ENCODE assay signal across 2 cellular contexts in the genomic region with DNA sequence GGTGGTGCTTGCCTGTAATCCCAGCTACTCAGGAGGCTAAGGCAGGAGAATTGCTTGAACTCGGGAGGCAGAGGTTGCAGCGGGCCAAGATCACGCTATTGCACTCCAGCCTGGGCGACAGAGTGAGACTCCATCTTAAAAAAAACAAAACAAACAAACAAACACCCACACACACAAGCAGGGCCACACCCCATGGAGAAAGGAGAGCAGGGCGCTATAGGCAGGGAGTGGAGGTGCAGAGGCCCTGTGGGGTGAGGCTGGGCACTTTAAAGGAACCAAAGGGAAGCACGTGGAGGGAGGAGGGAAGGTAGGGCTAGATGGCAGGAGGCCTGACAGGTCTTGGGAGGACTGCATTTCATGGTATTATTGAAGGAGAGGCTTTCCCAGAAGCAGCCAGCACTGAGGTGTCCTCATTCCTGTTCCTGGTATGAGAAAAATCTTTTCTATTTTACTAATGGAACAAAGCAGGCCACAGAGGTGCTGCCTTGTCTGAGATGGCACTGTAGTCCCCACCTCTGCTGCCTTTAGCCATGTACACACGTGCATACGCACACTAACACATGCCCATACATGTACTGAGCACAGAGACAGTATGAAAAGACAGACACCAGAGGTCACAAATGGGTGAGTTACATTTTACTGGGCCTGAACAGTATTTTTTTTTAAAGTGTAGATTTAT.
TF ChIP-seq lines count a peak whose summit lies in the region.

No MANE protein-coding gene starts in this region.

TF ChIP-seq in IMR-90, 13 proteins besides CTCF, POLR2A, EP300 and RAD21:
- TF ChIP-seq MXI1 (IDR thresholded peaks at IDR 0.05; ENCODE audit: borderline replicate concordance, low read depth, low read length) (no peak), RFX5 (IDR thresholded peaks at IDR 0.05; ENCODE audit: low read depth, low read length) (no peak), NFE2L2 (IDR thresholded peaks at IDR 0.05; ENCODE audit: low read depth, low read length) (no peak), CHD1 (IDR thresholded peaks at IDR 0.05; ENCODE audit: low read depth, low read length) (no peak), SMC3 (IDR thresholded peaks at IDR 0.05; ENCODE audit: low read depth, low read length) (no peak), MAZ (IDR thresholded peaks at IDR 0.05; ENCODE audit: borderline replicate concordance, low read depth, low read length) (no peak), CEBPB (IDR thresholded peaks at IDR 0.05; ENCODE audit: low read depth, low read length) (no peak), RCOR1 (IDR thresholded peaks at IDR 0.05; ENCODE audit: insufficient replicate concordance, low read length) (no peak), BHLHE40 (IDR thresholded peaks at IDR 0.05; ENCODE audit: low read depth, low read length) (no peak), FOS (IDR thresholded peaks at IDR 0.05; ENCODE audit: low read depth, low read length) (no peak), MAFK (IDR thresholded peaks at IDR 0.05; ENCODE audit: low read depth, low read length) (no peak)
- TF ChIP-seq, protein P1, sequence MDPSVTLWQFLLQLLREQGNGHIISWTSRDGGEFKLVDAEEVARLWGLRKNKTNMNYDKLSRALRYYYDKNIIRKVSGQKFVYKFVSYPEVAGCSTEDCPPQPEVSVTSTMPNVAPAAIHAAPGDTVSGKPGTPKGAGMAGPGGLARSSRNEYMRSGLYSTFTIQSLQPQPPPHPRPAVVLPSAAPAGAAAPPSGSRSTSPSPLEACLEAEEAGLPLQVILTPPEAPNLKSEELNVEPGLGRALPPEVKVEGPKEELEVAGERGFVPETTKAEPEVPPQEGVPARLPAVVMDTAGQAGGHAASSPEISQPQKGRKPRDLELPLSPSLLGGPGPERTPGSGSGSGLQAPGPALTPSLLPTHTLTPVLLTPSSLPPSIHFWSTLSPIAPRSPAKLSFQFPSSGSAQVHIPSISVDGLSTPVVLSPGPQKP (IDR thresholded peaks at IDR 0.05; ENCODE audit: borderline replicate concordance, low read depth, low read length): no peak
- TF ChIP-seq, protein P2, sequence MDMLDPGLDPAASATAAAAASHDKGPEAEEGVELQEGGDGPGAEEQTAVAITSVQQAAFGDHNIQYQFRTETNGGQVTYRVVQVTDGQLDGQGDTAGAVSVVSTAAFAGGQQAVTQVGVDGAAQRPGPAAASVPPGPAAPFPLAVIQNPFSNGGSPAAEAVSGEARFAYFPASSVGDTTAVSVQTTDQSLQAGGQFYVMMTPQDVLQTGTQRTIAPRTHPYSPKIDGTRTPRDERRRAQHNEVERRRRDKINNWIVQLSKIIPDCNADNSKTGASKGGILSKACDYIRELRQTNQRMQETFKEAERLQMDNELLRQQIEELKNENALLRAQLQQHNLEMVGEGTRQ (IDR thresholded peaks at IDR 0.05; ENCODE audit: low read depth, low read length): no peak

TF ChIP-seq in K562, 482 proteins besides CTCF, POLR2A, EP300 and RAD21:
- TF ChIP-seq, protein P3, sequence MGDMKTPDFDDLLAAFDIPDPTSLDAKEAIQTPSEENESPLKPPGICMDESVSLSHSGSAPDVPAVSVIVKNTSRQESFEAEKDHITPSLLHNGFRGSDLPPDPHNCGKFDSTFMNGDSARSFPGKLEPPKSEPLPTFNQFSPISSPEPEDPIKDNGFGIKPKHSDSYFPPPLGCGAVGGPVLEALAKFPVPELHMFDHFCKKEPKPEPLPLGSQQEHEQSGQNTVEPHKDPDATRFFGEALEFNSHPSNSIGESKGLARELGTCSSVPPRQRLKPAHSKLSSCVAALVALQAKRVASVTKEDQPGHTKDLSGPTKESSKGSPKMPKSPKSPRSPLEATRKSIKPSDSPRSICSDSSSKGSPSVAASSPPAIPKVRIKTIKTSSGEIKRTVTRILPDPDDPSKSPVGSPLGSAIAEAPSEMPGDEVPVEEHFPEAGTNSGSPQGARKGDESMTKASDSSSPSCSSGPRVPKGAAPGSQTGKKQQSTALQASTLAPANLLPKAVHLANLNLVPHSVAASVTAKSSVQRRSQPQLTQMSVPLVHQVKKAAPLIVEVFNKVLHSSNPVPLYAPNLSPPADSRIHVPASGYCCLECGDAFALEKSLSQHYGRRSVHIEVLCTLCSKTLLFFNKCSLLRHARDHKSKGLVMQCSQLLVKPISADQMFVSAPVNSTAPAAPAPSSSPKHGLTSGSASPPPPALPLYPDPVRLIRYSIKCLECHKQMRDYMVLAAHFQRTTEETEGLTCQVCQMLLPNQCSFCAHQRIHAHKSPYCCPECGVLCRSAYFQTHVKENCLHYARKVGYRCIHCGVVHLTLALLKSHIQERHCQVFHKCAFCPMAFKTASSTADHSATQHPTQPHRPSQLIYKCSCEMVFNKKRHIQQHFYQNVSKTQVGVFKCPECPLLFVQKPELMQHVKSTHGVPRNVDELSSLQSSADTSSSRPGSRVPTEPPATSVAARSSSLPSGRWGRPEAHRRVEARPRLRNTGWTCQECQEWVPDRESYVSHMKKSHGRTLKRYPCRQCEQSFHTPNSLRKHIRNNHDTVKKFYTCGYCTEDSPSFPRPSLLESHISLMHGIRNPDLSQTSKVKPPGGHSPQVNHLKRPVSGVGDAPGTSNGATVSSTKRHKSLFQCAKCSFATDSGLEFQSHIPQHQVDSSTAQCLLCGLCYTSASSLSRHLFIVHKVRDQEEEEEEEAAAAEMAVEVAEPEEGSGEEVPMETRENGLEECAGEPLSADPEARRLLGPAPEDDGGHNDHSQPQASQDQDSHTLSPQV (IDR thresholded peaks at IDR 0.05): peak; percentile 26; the same call in 1 of the 2 replicates
- peak; percentile 56; the same call in 1 of the 2 replicates for TF ChIP-seq EGR1 (conservative IDR thresholded peaks at IDR 0.05)
- no peak for TF ChIP-seq CBX2 (IDR thresholded peaks at IDR 0.05; ENCODE audit: insufficient read depth, low read length, poor library complexity, severe bottlenecking)
- no peak for TF ChIP-seq NEUROD1 (IDR thresholded peaks at IDR 0.05; ENCODE audit: borderline replicate concordance, low read depth, low read length, partially characterized antibody)
- TF ChIP-seq L3MBTL2 (IDR thresholded peaks at IDR 0.05): 0 out of 2 replicates have a peak, but pooled peaks have one; percentile 7
- TF ChIP-seq, protein P4, sequence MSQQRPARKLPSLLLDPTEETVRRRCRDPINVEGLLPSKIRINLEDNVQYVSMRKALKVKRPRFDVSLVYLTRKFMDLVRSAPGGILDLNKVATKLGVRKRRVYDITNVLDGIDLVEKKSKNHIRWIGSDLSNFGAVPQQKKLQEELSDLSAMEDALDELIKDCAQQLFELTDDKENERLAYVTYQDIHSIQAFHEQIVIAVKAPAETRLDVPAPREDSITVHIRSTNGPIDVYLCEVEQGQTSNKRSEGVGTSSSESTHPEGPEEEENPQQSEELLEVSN (IDR thresholded peaks at IDR 0.05; ENCODE audit: borderline replicate concordance in 1 of 2, extremely low read depth in 1 of 2, insufficient read depth in 1 of 2, insufficient read length in 1 of 2, low read depth in 1 of 2, low read length in 1 of 2, poor library complexity in 1 of 2, severe bottlenecking in 1 of 2): peak in 1 of 2 experiments; percentile 13
- 0 out of 2 replicates have a peak, but pooled peaks have one; percentile 30 for TF ChIP-seq OTX1 (CRISPR knock-in tag; IDR thresholded peaks at IDR 0.05)
- TF ChIP-seq, protein P5, sequence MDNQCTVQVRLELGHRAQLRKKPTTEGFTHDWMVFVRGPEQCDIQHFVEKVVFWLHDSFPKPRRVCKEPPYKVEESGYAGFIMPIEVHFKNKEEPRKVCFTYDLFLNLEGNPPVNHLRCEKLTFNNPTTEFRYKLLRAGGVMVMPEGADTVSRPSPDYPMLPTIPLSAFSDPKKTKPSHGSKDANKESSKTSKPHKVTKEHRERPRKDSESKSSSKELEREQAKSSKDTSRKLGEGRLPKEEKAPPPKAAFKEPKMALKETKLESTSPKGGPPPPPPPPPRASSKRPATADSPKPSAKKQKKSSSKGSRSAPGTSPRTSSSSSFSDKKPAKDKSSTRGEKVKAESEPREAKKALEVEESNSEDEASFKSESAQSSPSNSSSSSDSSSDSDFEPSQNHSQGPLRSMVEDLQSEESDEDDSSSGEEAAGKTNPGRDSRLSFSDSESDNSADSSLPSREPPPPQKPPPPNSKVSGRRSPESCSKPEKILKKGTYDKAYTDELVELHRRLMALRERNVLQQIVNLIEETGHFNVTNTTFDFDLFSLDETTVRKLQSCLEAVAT (IDR thresholded peaks at IDR 0.05): peak in 1 of 2 experiments; percentile 42; a peak in 1 of 4 replicates
TF ChIP-seq in K562: peak in this region for 6.
